ENCODE assay signal across 1 cellular context in the genomic region with DNA sequence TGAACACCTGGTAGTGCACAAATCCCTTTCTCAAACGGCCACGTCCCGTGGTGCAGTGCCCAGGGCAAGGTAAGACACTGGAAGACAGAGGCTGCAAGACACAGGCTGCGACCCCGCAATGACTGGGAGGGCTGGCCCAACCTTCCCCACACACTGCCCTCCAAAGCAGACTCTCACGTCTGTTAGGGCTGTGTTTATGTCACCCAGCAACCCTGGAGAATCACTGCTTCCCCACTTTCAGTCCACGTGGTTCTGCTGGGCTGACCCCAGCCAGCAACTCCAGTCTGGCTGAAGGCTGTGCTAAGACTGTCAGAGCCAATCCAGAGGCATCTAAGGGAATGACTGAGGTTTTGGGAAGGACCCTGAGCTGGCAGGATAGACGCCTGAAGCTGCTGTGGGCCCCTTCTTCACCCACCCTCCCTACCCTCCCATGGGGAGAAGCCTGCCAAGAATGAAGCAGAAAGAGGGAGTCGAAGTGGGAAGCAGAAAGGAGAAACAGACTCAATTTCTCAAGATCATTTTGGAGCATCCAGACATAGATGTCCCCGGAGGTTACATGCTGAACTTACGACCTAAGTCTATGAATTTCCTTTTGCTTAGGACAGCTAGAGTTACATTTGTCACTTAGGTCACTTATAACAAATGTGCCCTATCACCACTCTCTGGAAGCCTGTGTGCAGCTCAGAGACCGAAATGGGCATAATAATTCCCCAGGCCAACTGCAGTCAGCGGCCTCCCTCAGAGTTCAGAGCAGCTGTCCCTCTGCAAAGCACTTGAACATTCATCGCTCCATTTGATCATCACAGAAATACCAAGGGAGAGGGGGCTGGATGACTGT.
TF ChIP-seq lines count a peak whose summit lies in the region.

No MANE protein-coding gene starts in this region.

TF ChIP-seq in A549, 52 proteins besides CTCF, POLR2A, EP300 and RAD21 (continued from another document):
- TF ChIP-seq, protein P1, sequence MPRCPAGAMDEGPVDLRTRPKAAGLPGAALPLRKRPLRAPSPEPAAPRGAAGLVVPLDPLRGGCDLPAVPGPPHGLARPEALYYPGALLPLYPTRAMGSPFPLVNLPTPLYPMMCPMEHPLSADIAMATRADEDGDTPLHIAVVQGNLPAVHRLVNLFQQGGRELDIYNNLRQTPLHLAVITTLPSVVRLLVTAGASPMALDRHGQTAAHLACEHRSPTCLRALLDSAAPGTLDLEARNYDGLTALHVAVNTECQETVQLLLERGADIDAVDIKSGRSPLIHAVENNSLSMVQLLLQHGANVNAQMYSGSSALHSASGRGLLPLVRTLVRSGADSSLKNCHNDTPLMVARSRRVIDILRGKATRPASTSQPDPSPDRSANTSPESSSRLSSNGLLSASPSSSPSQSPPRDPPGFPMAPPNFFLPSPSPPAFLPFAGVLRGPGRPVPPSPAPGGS (IDR thresholded peaks at IDR 0.05) = no peak
- TF ChIP-seq, protein P2, sequence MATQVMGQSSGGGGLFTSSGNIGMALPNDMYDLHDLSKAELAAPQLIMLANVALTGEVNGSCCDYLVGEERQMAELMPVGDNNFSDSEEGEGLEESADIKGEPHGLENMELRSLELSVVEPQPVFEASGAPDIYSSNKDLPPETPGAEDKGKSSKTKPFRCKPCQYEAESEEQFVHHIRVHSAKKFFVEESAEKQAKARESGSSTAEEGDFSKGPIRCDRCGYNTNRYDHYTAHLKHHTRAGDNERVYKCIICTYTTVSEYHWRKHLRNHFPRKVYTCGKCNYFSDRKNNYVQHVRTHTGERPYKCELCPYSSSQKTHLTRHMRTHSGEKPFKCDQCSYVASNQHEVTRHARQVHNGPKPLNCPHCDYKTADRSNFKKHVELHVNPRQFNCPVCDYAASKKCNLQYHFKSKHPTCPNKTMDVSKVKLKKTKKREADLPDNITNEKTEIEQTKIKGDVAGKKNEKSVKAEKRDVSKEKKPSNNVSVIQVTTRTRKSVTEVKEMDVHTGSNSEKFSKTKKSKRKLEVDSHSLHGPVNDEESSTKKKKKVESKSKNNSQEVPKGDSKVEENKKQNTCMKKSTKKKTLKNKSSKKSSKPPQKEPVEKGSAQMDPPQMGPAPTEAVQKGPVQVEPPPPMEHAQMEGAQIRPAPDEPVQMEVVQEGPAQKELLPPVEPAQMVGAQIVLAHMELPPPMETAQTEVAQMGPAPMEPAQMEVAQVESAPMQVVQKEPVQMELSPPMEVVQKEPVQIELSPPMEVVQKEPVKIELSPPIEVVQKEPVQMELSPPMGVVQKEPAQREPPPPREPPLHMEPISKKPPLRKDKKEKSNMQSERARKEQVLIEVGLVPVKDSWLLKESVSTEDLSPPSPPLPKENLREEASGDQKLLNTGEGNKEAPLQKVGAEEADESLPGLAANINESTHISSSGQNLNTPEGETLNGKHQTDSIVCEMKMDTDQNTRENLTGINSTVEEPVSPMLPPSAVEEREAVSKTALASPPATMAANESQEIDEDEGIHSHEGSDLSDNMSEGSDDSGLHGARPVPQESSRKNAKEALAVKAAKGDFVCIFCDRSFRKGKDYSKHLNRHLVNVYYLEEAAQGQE (IDR thresholded peaks at IDR 0.05) = no peak
- TF ChIP-seq, protein P3, sequence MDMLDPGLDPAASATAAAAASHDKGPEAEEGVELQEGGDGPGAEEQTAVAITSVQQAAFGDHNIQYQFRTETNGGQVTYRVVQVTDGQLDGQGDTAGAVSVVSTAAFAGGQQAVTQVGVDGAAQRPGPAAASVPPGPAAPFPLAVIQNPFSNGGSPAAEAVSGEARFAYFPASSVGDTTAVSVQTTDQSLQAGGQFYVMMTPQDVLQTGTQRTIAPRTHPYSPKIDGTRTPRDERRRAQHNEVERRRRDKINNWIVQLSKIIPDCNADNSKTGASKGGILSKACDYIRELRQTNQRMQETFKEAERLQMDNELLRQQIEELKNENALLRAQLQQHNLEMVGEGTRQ (IDR thresholded peaks at IDR 0.05) = no peak
- no peak for TF ChIP-seq ATOH8 (CRISPR knock-in tag; IDR thresholded peaks at IDR 0.05; ENCODE audit: low read depth)
- TF ChIP-seq MAFK (IDR thresholded peaks at IDR 0.05; ENCODE audit: partially characterized antibody) = no peak
- TF ChIP-seq ZC3H11A (IDR thresholded peaks at IDR 0.05) = no peak
- TF ChIP-seq NPAS2 (CRISPR knock-in tag; IDR thresholded peaks at IDR 0.05; ENCODE audit: borderline replicate concordance) = no peak
TF ChIP-seq in A549: peak in this region for 0.
